Comparison of ENCODE assay signal across 9 cellular contexts in genomic region chr12:98698603-98699463, GRCh38. TPM values are rescaled to one million over a fixed set of nuclear protein-coding genes. Genes with fewer than 3 reads are reported as not detected.
A peak's percentile ranks its signal among the peaks of the same experiment; 100 is the strongest.
DNase-seq lines count a peak whose midpoint lies in the region; ATAC-seq and TF ChIP-seq lines count a peak whose summit lies in the region.
"Had no signal": no experiment of that assay in that cellular context is flagged by ENCODE, and none has a peak within 500 bp of the region (broad histone marks: within the 10 kb centered on the region; RNA-seq: fewer than 3 reads in every experiment).

No MANE protein-coding gene starts in this region.

- H4K20me1 ChIP-seq in OCI-LY7 (ENCODE audit: insufficient read depth, low read length), result no peaks in the 10 kb centered on the region

- peaks cover 39% of the 10 kb centered on the region for H3K36me3 ChIP-seq in OCI-LY7 (ENCODE audit: insufficient read depth, low read length)

- CTCF ChIA-PET in OCI-LY7 (lab: Charles Lee; ENCODE audit: unreplicated experiment), result no interaction called here

- POLR2A ChIA-PET in OCI-LY7 (lab: Charles Lee), result no interaction called here

- TF ChIP-seq CTCF in OCI-LY7 (conservative IDR thresholded peaks at IDR 0.05; ENCODE audit: low read length) (peak; percentile 83), glutamatergic neuron (IDR thresholded peaks at IDR 0.05; ENCODE audit: partially characterized antibody, unreplicated experiment) (peak; percentile 51)

- H3K36me3 Mint-ChIP-seq in glutamatergic neuron (ENCODE audit: unreplicated experiment), result no peaks in the 10 kb centered on the region

- no peaks in the 10 kb centered on the region for H3K4me1 ChIP-seq in OCI-LY7 (ENCODE audit: insufficient read depth, low read length, poor library complexity, severe bottlenecking)

- no peak overlapping the region for H3K27ac Mint-ChIP-seq in glutamatergic neuron (ENCODE audit: unreplicated experiment)
- H3K27ac Mint-ChIP-seq: dendritic cell treated with granulocyte-macrophage colony-stimulating factor and Interleukin-4, amounts not matched to agents 40 ng/mL and 50 ng/mL, for 4 days had no signal

- intact Hi-C loops in OCI-LY7 (cut with micrococcal nuclease; ENCODE audit: unreplicated experiment), result loop anchor here (2.0 kb wide), 1 partner anchor 300 kb away; no protein-coding TSS in a partner anchor

- peaks cover 3% of the 10 kb centered on the region for H3K27me3 Mint-ChIP-seq in glutamatergic neuron (ENCODE audit: unreplicated experiment)
- H3K27me3 Mint-ChIP-seq: dendritic cell treated with granulocyte-macrophage colony-stimulating factor and Interleukin-4, amounts not matched to agents 40 ng/mL and 50 ng/mL, for 4 days had no signal

- no TSS peak for BruUV-seq in OCI-LY7 (replicated peaks; lab: Mats Ljungman, UMichigan)

- H3K9me3 ChIP-seq in OCI-LY7 (ENCODE audit: low read length), result no peaks in the 10 kb centered on the region

- no peaks in the 10 kb centered on the region for H3K9me3 Mint-ChIP-seq in glutamatergic neuron (ENCODE audit: unreplicated experiment)
- H3K9me3 Mint-ChIP-seq: dendritic cell treated with granulocyte-macrophage colony-stimulating factor and Interleukin-4, amounts not matched to agents 40 ng/mL and 50 ng/mL, for 4 days had no signal

- H3K4me1 Mint-ChIP-seq in glutamatergic neuron (ENCODE audit: low read depth, unreplicated experiment), result no peaks in the 10 kb centered on the region

- DNase-seq in ELF-1 (ENCODE audit: low read depth, low spot score) (peak; percentile 71), HK-2 (ENCODE audit: unreplicated experiment) (peak; percentile 41), OCI-LY7 (ENCODE audit: low spot score) (peak; percentile 68), glutamatergic neuron (peak; percentile 58), retina (peak; percentile 65), GOT3 (lab: John Stamatoyannopoulos, UW) (no peak)
- DNase-seq in activated T-helper 9 cell treated with anti-CD3 and anti-CD28 coated beads, Interleukin-2, amount 50 U/mL, for 16 hours (ENCODE audit: low read depth), result peak; percentile 3

- no peak overlapping the region for H3K4me3 Mint-ChIP-seq in glutamatergic neuron (ENCODE audit: unreplicated experiment)
- H3K4me3 Mint-ChIP-seq: dendritic cell treated with granulocyte-macrophage colony-stimulating factor and Interleukin-4, amounts not matched to agents 40 ng/mL and 50 ng/mL, for 4 days had no signal

- peak; percentile 94 for ATAC-seq in GM21381 (IDR thresholded peaks at IDR 0.05; ENCODE audit: unreplicated experiment)

- H3K27ac ChIP-seq in OCI-LY7 (ENCODE audit: low read depth, low read length, poor library complexity, severe bottlenecking), result no peak overlapping the region

- no peak overlapping the region for H3K4me2 ChIP-seq in OCI-LY7 (ENCODE audit: low read length)

- no peaks in the 10 kb centered on the region for H3K79me2 ChIP-seq in OCI-LY7 (ENCODE audit: insufficient read depth, low read depth, low read length)

- H2AFZ ChIP-seq in OCI-LY7 (ENCODE audit: low read length), result peak overlapping the region; percentile 20; the same call in 1 of the 2 replicates

- H3K4me3 ChIP-seq in OCI-LY7 (ENCODE audit: low read depth, low read length, poor library complexity, severe bottlenecking), result no peak overlapping the region

- H3K9me2 ChIP-seq in OCI-LY7 (ENCODE audit: insufficient read depth, low read length), result no peaks in the 10 kb centered on the region

RNA-seq across cellular contexts. Expression of gene APAF1, which starts 53.7 kb away (rescaled TPM):
- 14.7 and 16.0 TPM in 2 replicates for total RNA-seq in OCI-LY7 (2014; rRNA removed; shearing (Covaris generic))
- 26.5 and 28.6 TPM in 2 replicates for total RNA-seq in OCI-LY7 (2022)
- 20.8 TPM for total RNA-seq in glutamatergic neuron (ENCODE audit: unreplicated experiment)

RNA-seq across cellular contexts. Expression of gene IKBIP, which starts 54.2 kb away (rescaled TPM):
- total RNA-seq in OCI-LY7 (2014; rRNA removed; shearing (Covaris generic)), result 18.3 and 25.1 TPM in 2 replicates
- total RNA-seq in OCI-LY7 (2022), result 25.5 and 26.6 TPM in 2 replicates
- total RNA-seq in glutamatergic neuron (ENCODE audit: unreplicated experiment), result 6.1 TPM
